Comparison of ENCODE assay signal across 14 cellular contexts in the genomic region with DNA sequence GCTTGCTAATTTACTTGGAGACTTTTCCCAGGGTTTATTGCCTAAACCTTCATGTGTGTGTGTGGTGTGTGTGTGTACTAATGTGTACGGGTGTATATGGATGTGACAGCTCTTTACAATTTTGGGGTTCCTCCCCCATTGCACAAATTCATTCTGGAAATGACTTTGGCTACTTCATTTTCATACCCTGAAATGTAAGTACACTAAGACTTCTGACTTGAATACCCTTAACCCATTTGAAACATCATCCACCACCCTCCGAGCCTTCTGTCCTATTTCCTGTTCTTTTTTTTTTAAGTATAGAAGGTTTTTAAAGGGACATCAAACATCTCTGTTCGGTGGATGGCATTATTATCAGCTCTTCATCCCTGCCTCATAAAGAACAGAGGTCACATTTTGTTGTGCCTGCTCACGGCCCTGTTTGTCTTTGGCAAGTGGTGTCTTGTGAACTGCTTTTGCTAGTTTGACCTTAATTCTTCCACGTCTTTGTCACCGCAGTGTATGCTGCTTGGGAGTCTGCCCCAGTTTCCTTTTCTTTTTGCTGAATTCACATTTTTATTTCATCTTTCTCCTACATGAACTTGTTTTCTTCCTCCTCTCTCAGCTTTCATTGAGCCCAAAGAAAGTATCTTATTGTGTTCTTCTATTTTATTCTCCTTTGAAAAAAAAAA.
A peak's percentile ranks its signal among the peaks of the same experiment; 100 is the strongest.
DNase-seq lines count a peak whose midpoint lies in the region; ATAC-seq and TF ChIP-seq lines count a peak whose summit lies in the region.
"Had no signal": no experiment of that assay in that cellular context is flagged by ENCODE, and none has a peak within 500 bp of the region (broad histone marks: within the 10 kb centered on the region; RNA-seq: fewer than 3 reads in every experiment).

No MANE protein-coding gene starts in this region.

- CTCF ChIA-PET in CD8-positive, alpha-beta memory T cell (lab: Charles Lee), result no interaction called here
- CTCF ChIA-PET in activated CD4-positive, alpha-beta memory T cell treated with anti-CD3 and anti-CD28 coated beads, Interleukin-2, amount 10 ng/mL, durations not matched to agents 7 days and 5 days (lab: Charles Lee), result interaction anchor here (0.6 kb wide), 1 partner anchor 340 kb away, joined by 3 read pairs; no protein-coding TSS in a partner anchor

- H3K36me3 Mint-ChIP-seq in CD8-positive, alpha-beta memory T cell, result peaks cover 0 to 2% (median 0%) of the 10 kb centered on the region in 3 donors
- H3K36me3 Mint-ChIP-seq in activated CD4-positive, alpha-beta memory T cell treated with anti-CD3 and anti-CD28 coated beads, Interleukin-2, amount 10 ng/mL, durations not matched to agents 7 days and 5 days (ENCODE audit: low read depth), result no peaks in the 10 kb centered on the region

- WGBS in gastroesophageal sphincter (ENCODE audit: low coverage in 1 of 2), 2 donors, result 41 to 48% methylated on average over 6 of the region's 6 CpGs
- 49 to 61% (median 55%) methylated on average over 6 of the region's 6 CpGs for WGBS in spleen, 5 donors

- H3K4me3 Mint-ChIP-seq in CD8-positive, alpha-beta memory T cell, result peak overlapping the region in 5 of 7 donors; percentile 49 to 59 (median 55)
- H3K4me3 Mint-ChIP-seq in activated CD4-positive, alpha-beta memory T cell treated with anti-CD3 and anti-CD28 coated beads, Interleukin-2, amount 10 ng/mL, durations not matched to agents 7 days and 5 days, result peak overlapping the region; percentile 9
- H3K4me3 Mint-ChIP-seq: endodermal cell, GM23338 had no signal

- no peaks in the 10 kb centered on the region for H3K27me3 Mint-ChIP-seq in CD8-positive, alpha-beta memory T cell
- no peaks in the 10 kb centered on the region for H3K27me3 Mint-ChIP-seq in activated CD4-positive, alpha-beta memory T cell treated with anti-CD3 and anti-CD28 coated beads, Interleukin-2, amount 10 ng/mL, durations not matched to agents 7 days and 5 days

- H3K27me3 ChIP-seq in CD8-positive, alpha-beta memory T cell (ENCODE audit: insufficient read depth, low read length, poor library complexity, severe bottlenecking), result no peaks in the 10 kb centered on the region
- H3K27me3 ChIP-seq in gastroesophageal sphincter, result no peaks in the 10 kb centered on the region
- H3K27me3 ChIP-seq in spleen (replicated peaks in 1 of 7), result no peaks in the 10 kb centered on the region
- H3K27me3 ChIP-seq: SJSA1 had no signal

- H3K36me3 ChIP-seq in CD8-positive, alpha-beta memory T cell (ENCODE audit: insufficient read depth, low read length), result no peaks in the 10 kb centered on the region
- no peaks in the 10 kb centered on the region for H3K36me3 ChIP-seq in gastroesophageal sphincter
- no peaks in the 10 kb centered on the region for H3K36me3 ChIP-seq in spleen
- H3K36me3 ChIP-seq: SJSA1 had no signal

- H3K9me3 ChIP-seq in CD8-positive, alpha-beta memory T cell (ENCODE audit: low read length), result no peaks in the 10 kb centered on the region
- H3K9me3 ChIP-seq in gastroesophageal sphincter, result no peaks in the 10 kb centered on the region
- H3K9me3 ChIP-seq in spleen, result no peaks in the 10 kb centered on the region
- H3K9me3 ChIP-seq: SJSA1 had no signal

- H3K9me3 Mint-ChIP-seq in CD8-positive, alpha-beta memory T cell, result no peaks in the 10 kb centered on the region
- peaks cover 3% of the 10 kb centered on the region for H3K9me3 Mint-ChIP-seq in activated CD4-positive, alpha-beta memory T cell treated with anti-CD3 and anti-CD28 coated beads, Interleukin-2, amount 10 ng/mL, durations not matched to agents 7 days and 5 days

- TF ChIP-seq CTCF in gastroesophageal sphincter (IDR thresholded peaks at IDR 0.05) (no peak), spleen (IDR thresholded peaks at IDR 0.05 in 8 of 11, conservative IDR thresholded peaks at IDR 0.05 in 3 of 11) (no peak)

- peaks cover 49% of the 10 kb centered on the region for H3K4me1 ChIP-seq in CD8-positive, alpha-beta memory T cell (ENCODE audit: insufficient read depth, low read length)
- H3K4me1 ChIP-seq in gastroesophageal sphincter (peaks cover 5 to 51% (median 20%) of the 10 kb centered on the region in 3 donors), spleen (peaks cover 24 to 92% (median 63%) of the 10 kb centered on the region in 6 donors)

- ATAC-seq in gastroesophageal sphincter (no peak), GM19395 (IDR thresholded peaks at IDR 0.05; ENCODE audit: unreplicated experiment) (no peak), HG03159 (IDR thresholded peaks at IDR 0.05; ENCODE audit: unreplicated experiment) (no peak), HG02852 (IDR thresholded peaks at IDR 0.05; ENCODE audit: unreplicated experiment) (no peak)
- ATAC-seq: GM23338 had no signal

- DNase-seq in CD8-positive, alpha-beta memory T cell, result no peak
- DNase-seq in activated CD4-positive, alpha-beta memory T cell treated with anti-CD3 and anti-CD28 coated beads, Interleukin-2, amount 10 ng/mL, durations not matched to agents 7 days and 5 days, result no peak
- DNase-seq in spleen, result no peak
- DNase-seq: activated CD4-positive, alpha-beta T cell treated with anti-CD3 and anti-CD28 coated beads for 1 hour; aorta; endodermal cell; NCI-H1436; NCI-H69 had no signal

- no peak for TF ChIP-seq POLR2A in gastroesophageal sphincter (IDR thresholded peaks at IDR 0.05)
- no peak for TF ChIP-seq POLR2A in spleen (IDR thresholded peaks at IDR 0.05)

- peak overlapping the region in 7 of 8 donors; percentile 32 to 94 (median 67) for H3K27ac Mint-ChIP-seq in CD8-positive, alpha-beta memory T cell
- peak overlapping the region; percentile 64 for H3K27ac Mint-ChIP-seq in activated CD4-positive, alpha-beta memory T cell treated with anti-CD3 and anti-CD28 coated beads, Interleukin-2, amount 10 ng/mL, durations not matched to agents 7 days and 5 days
- H3K27ac Mint-ChIP-seq: endodermal cell, GM23338 had no signal

- intact Hi-C loops in spleen (cut with DNase I; ENCODE audit: low total_unique reads), result no loop called here

- H3K4me1 Mint-ChIP-seq in CD8-positive, alpha-beta memory T cell, result peaks cover 34 to 47% (median 46%) of the 10 kb centered on the region in 3 donors
- H3K4me1 Mint-ChIP-seq in activated CD4-positive, alpha-beta memory T cell treated with anti-CD3 and anti-CD28 coated beads, Interleukin-2, amount 10 ng/mL, durations not matched to agents 7 days and 5 days, result peaks cover 41% of the 10 kb centered on the region
- H3K4me1 Mint-ChIP-seq: GM23338 had no signal

- POLR2A ChIA-PET in CD8-positive, alpha-beta memory T cell (lab: Charles Lee), result interaction anchor here (0.7 kb wide), 1 partner anchor 98 kb away, joined by 5 read pairs; no protein-coding TSS in a partner anchor
- POLR2A ChIA-PET in activated CD4-positive, alpha-beta memory T cell treated with anti-CD3 and anti-CD28 coated beads, Interleukin-2, amount 10 ng/mL, durations not matched to agents 7 days and 5 days (lab: Charles Lee), result interaction anchor here (0.7 to 1.5 kb wide), 2 partner anchors 48 to 50 kb away, joined by 3 to 7 read pairs; no protein-coding TSS in a partner anchor

- no peak overlapping the region for H3K27ac ChIP-seq in CD8-positive, alpha-beta memory T cell (ENCODE audit: low read depth, low read length)
- H3K27ac ChIP-seq in gastroesophageal sphincter (peak overlapping the region in 3 of 4 donors; percentile 21 to 79 (median 72)), spleen (peak overlapping the region in 7 of 8 donors; percentile 33 to 77 (median 66))

- H3K4me3 ChIP-seq in CD8-positive, alpha-beta memory T cell (ENCODE audit: low read length), result no peak overlapping the region
- H3K4me3 ChIP-seq in gastroesophageal sphincter, result no peak overlapping the region
- no peak overlapping the region for H3K4me3 ChIP-seq in spleen
- H3K4me3 ChIP-seq: GM23338, SJSA1 had no signal

- TF ChIP-seq EP300 in gastroesophageal sphincter (IDR thresholded peaks at IDR 0.05), result no peak
